1 cellular context compared by ENCODE assay signal in the genomic region with DNA sequence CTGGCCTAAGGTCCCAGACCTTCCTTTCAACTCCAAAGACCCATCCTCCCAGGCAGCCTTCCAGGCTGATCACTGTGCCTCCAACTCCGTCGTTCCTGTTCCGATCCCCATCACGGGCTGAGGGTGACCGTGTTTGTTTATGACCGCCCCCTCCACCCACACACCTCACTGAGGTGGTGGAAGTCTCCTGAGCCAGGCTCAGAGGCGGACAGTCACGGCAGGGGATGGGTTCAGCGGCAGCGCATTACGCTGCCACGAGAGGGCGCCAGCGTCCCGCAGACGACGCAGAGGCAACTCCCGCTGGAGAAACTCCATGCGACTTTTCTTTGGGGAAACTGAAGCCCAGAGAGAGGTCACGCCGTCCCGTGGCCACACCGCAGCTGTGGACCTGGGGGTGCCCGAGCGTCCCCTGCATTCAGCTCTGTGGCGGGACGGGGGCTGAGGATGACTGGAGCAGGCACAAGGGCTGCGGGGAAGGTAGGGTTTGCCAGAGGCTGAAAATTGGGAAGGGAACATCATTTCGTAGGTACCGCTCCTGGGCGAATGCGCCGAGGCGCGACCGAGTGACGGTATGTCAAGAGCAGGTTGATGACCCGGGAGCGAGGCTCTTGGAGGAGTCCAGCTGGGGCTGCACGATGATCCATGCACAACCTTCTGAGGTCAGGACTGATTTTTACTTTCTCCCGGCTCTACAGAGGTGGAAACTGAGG.
TF ChIP-seq lines count a peak whose summit lies in the region.

No MANE protein-coding gene starts in this region.

TF ChIP-seq in GM12878, 131 proteins besides CTCF, POLR2A, EP300 and RAD21 (continued from another document):
- TF ChIP-seq, protein P1, sequence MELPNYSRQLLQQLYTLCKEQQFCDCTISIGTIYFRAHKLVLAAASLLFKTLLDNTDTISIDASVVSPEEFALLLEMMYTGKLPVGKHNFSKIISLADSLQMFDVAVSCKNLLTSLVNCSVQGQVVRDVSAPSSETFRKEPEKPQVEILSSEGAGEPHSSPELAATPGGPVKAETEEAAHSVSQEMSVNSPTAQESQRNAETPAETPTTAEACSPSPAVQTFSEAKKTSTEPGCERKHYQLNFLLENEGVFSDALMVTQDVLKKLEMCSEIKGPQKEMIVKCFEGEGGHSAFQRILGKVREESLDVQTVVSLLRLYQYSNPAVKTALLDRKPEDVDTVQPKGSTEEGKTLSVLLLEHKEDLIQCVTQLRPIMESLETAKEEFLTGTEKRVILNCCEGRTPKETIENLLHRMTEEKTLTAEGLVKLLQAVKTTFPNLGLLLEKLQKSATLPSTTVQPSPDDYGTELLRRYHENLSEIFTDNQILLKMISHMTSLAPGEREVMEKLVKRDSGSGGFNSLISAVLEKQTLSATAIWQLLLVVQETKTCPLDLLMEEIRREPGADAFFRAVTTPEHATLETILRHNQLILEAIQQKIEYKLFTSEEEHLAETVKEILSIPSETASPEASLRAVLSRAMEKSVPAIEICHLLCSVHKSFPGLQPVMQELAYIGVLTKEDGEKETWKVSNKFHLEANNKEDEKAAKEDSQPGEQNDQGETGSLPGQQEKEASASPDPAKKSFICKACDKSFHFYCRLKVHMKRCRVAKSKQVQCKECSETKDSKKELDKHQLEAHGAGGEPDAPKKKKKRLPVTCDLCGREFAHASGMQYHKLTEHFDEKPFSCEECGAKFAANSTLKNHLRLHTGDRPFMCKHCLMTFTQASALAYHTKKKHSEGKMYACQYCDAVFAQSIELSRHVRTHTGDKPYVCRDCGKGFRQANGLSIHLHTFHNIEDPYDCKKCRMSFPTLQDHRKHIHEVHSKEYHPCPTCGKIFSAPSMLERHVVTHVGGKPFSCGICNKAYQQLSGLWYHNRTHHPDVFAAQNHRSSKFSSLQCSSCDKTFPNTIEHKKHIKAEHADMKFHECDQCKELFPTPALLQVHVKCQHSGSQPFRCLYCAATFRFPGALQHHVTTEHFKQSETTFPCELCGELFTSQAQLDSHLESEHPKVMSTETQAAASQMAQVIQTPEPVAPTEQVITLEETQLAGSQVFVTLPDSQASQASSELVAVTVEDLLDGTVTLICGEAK (IDR thresholded peaks at IDR 0.05; ENCODE audit: borderline replicate concordance): no peak
- TF ChIP-seq ZNF217 (IDR thresholded peaks at IDR 0.05) (no peak), TCF3 (IDR thresholded peaks at IDR 0.05; ENCODE audit: borderline replicate concordance, insufficient read depth, low read depth, low read length) (no peak), NR2C1 (IDR thresholded peaks at IDR 0.05) (no peak), PML (IDR thresholded peaks at IDR 0.05; ENCODE audit: low read length) (no peak), ZNF384 (IDR thresholded peaks at IDR 0.05; ENCODE audit: borderline replicate concordance, low read depth, low read length) (no peak), IKZF1 (conservative IDR thresholded peaks at IDR 0.05) (peak; percentile 90), MTA3 (IDR thresholded peaks at IDR 0.05; ENCODE audit: borderline replicate concordance, low read length) (no peak), E4F1 (IDR thresholded peaks at IDR 0.05; ENCODE audit: borderline replicate concordance, partially characterized antibody) (no peak)
- TF ChIP-seq, protein P2, sequence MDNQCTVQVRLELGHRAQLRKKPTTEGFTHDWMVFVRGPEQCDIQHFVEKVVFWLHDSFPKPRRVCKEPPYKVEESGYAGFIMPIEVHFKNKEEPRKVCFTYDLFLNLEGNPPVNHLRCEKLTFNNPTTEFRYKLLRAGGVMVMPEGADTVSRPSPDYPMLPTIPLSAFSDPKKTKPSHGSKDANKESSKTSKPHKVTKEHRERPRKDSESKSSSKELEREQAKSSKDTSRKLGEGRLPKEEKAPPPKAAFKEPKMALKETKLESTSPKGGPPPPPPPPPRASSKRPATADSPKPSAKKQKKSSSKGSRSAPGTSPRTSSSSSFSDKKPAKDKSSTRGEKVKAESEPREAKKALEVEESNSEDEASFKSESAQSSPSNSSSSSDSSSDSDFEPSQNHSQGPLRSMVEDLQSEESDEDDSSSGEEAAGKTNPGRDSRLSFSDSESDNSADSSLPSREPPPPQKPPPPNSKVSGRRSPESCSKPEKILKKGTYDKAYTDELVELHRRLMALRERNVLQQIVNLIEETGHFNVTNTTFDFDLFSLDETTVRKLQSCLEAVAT (IDR thresholded peaks at IDR 0.05): no peak
- TF ChIP-seq, protein P3, sequence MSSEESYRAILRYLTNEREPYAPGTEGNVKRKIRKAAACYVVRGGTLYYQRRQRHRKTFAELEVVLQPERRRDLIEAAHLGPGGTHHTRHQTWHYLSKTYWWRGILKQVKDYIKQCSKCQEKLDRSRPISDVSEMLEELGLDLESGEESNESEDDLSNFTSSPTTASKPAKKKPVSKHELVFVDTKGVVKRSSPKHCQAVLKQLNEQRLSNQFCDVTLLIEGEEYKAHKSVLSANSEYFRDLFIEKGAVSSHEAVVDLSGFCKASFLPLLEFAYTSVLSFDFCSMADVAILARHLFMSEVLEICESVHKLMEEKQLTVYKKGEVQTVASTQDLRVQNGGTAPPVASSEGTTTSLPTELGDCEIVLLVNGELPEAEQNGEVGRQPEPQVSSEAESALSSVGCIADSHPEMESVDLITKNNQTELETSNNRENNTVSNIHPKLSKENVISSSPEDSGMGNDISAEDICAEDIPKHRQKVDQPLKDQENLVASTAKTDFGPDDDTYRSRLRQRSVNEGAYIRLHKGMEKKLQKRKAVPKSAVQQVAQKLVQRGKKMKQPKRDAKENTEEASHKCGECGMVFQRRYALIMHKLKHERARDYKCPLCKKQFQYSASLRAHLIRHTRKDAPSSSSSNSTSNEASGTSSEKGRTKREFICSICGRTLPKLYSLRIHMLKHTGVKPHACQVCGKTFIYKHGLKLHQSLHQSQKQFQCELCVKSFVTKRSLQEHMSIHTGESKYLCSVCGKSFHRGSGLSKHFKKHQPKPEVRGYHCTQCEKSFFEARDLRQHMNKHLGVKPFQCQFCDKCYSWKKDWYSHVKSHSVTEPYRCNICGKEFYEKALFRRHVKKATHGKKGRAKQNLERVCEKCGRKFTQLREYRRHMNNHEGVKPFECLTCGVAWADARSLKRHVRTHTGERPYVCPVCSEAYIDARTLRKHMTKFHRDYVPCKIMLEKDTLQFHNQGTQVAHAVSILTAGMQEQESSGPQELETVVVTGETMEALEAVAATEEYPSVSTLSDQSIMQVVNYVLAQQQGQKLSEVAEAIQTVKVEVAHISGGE (CRISPR knock-in tag; IDR thresholded peaks at IDR 0.05): no peak
